1 cellular context compared by ENCODE assay signal in the genomic region with DNA sequence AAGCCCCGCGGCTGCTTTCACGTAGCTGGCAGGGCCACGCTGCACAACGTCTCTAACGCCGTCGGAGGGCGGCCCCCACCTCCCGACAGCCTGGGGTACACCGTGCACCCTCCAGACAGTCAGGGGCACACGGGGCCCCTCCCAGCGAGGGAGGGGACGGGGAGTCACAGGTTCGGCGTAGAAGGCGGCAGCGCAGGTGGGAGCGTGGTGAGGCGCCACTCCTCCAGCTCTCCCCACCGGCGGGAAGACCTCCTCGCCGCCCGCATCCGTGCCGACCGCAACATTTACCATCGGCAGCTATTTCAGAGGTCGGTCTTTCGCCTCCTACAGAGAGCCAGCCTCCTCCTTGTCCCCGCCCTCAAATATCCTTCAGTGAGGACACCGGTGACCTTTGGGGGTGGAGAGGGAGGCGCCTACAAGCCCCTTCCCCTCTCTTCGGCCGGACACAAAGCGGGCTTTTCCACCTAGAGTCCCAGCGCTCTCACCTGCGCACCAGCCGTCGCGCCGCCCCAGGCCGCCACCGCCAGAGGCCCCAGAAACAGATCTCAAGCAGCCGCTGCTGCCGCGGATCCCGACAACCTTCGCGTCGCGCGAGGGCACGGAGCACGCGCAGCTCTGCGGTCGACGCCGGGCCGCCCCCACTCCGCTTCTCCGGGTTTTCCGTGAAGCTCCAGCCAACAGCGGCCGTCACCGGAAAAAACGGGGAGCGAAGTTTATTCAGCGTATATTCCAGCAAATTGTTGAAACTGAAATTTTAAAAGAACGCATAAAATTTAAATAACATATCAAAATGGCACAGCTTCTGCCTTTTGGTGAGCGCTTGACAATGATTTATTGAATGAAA.
TF ChIP-seq lines count a peak whose summit lies in the region.

A gene (minus strand): TSS at position 600 of the 844 bp plus-strand sequence. CDS start 20,708 bp downstream, outside the sequence.

TF ChIP-seq in HepG2, 621 proteins besides CTCF, POLR2A, EP300 and RAD21 (continued from another document and continues in another):
- TF ChIP-seq, protein P1, sequence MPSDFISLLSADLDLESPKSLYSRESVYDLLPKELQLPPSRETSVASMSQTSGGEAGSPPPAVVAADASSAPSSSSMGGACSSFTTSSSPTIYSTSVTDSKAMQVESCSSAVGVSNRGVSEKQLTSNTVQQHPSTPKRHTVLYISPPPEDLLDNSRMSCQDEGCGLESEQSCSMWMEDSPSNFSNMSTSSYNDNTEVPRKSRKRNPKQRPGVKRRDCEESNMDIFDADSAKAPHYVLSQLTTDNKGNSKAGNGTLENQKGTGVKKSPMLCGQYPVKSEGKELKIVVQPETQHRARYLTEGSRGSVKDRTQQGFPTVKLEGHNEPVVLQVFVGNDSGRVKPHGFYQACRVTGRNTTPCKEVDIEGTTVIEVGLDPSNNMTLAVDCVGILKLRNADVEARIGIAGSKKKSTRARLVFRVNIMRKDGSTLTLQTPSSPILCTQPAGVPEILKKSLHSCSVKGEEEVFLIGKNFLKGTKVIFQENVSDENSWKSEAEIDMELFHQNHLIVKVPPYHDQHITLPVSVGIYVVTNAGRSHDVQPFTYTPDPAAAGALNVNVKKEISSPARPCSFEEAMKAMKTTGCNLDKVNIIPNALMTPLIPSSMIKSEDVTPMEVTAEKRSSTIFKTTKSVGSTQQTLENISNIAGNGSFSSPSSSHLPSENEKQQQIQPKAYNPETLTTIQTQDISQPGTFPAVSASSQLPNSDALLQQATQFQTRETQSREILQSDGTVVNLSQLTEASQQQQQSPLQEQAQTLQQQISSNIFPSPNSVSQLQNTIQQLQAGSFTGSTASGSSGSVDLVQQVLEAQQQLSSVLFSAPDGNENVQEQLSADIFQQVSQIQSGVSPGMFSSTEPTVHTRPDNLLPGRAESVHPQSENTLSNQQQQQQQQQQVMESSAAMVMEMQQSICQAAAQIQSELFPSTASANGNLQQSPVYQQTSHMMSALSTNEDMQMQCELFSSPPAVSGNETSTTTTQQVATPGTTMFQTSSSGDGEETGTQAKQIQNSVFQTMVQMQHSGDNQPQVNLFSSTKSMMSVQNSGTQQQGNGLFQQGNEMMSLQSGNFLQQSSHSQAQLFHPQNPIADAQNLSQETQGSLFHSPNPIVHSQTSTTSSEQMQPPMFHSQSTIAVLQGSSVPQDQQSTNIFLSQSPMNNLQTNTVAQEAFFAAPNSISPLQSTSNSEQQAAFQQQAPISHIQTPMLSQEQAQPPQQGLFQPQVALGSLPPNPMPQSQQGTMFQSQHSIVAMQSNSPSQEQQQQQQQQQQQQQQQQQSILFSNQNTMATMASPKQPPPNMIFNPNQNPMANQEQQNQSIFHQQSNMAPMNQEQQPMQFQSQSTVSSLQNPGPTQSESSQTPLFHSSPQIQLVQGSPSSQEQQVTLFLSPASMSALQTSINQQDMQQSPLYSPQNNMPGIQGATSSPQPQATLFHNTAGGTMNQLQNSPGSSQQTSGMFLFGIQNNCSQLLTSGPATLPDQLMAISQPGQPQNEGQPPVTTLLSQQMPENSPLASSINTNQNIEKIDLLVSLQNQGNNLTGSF (CRISPR knock-in tag; IDR thresholded peaks at IDR 0.05): peak; percentile 70
- peak; percentile 18; the same call in 1 of the 2 replicates for TF ChIP-seq BCL6 (CRISPR knock-in tag; IDR thresholded peaks at IDR 0.05)
- TF ChIP-seq, protein P2, sequence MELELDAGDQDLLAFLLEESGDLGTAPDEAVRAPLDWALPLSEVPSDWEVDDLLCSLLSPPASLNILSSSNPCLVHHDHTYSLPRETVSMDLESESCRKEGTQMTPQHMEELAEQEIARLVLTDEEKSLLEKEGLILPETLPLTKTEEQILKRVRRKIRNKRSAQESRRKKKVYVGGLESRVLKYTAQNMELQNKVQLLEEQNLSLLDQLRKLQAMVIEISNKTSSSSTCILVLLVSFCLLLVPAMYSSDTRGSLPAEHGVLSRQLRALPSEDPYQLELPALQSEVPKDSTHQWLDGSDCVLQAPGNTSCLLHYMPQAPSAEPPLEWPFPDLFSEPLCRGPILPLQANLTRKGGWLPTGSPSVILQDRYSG (CRISPR knock-in tag; IDR thresholded peaks at IDR 0.05): 0 out of 2 replicates have a peak, but pooled peaks have one; percentile 80
- TF ChIP-seq, protein P3, sequence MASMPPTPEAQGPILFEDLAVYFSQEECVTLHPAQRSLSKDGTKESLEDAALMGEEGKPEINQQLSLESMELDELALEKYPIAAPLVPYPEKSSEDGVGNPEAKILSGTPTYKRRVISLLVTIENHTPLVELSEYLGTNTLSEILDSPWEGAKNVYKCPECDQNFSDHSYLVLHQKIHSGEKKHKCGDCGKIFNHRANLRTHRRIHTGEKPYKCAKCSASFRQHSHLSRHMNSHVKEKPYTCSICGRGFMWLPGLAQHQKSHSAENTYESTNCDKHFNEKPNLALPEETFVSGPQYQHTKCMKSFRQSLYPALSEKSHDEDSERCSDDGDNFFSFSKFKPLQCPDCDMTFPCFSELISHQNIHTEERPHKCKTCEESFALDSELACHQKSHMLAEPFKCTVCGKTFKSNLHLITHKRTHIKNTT (CRISPR knock-in tag; IDR thresholded peaks at IDR 0.05): peak; percentile 78; the same call in 1 of the 2 replicates
- no peak; the same call in 1 of the 2 replicates for TF ChIP-seq ZSCAN29 (CRISPR knock-in tag; conservative IDR thresholded peaks at IDR 0.05)
- TF ChIP-seq, protein P4, sequence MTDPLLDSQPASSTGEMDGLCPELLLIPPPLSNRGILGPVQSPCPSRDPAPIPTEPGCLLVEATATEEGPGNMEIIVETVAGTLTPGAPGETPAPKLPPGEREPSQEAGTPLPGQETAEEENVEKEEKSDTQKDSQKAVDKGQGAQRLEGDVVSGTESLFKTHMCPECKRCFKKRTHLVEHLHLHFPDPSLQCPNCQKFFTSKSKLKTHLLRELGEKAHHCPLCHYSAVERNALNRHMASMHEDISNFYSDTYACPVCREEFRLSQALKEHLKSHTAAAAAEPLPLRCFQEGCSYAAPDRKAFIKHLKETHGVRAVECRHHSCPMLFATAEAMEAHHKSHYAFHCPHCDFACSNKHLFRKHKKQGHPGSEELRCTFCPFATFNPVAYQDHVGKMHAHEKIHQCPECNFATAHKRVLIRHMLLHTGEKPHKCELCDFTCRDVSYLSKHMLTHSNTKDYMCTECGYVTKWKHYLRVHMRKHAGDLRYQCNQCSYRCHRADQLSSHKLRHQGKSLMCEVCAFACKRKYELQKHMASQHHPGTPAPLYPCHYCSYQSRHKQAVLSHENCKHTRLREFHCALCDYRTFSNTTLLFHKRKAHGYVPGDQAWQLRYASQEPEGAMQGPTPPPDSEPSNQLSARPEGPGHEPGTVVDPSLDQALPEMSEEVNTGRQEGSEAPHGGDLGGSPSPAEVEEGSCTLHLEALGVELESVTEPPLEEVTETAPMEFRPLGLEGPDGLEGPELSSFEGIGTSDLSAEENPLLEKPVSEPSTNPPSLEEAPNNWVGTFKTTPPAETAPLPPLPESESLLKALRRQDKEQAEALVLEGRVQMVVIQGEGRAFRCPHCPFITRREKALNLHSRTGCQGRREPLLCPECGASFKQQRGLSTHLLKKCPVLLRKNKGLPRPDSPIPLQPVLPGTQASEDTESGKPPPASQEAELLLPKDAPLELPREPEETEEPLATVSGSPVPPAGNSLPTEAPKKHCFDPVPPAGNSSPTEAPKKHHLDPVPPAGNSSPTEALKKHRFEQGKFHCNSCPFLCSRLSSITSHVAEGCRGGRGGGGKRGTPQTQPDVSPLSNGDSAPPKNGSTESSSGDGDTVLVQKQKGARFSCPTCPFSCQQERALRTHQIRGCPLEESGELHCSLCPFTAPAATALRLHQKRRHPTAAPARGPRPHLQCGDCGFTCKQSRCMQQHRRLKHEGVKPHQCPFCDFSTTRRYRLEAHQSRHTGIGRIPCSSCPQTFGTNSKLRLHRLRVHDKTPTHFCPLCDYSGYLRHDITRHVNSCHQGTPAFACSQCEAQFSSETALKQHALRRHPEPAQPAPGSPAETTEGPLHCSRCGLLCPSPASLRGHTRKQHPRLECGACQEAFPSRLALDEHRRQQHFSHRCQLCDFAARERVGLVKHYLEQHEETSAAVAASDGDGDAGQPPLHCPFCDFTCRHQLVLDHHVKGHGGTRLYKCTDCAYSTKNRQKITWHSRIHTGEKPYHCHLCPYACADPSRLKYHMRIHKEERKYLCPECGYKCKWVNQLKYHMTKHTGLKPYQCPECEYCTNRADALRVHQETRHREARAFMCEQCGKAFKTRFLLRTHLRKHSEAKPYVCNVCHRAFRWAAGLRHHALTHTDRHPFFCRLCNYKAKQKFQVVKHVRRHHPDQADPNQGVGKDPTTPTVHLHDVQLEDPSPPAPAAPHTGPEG (CRISPR knock-in tag; IDR thresholded peaks at IDR 0.05): peak; percentile 89; the same call in 1 of the 2 replicates
- TF ChIP-seq ELF3 (CRISPR knock-in tag; IDR thresholded peaks at IDR 0.05): peak; percentile 63; the same call in 1 of the 2 replicates
- peak; percentile 96 for TF ChIP-seq KDM5B (CRISPR knock-in tag; IDR thresholded peaks at IDR 0.05; ENCODE audit: borderline replicate concordance)
- TF ChIP-seq, protein P5, sequence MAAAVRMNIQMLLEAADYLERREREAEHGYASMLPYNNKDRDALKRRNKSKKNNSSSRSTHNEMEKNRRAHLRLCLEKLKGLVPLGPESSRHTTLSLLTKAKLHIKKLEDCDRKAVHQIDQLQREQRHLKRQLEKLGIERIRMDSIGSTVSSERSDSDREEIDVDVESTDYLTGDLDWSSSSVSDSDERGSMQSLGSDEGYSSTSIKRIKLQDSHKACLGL (CRISPR knock-in tag; IDR thresholded peaks at IDR 0.05): peak; percentile 93
- TF ChIP-seq, protein P6, sequence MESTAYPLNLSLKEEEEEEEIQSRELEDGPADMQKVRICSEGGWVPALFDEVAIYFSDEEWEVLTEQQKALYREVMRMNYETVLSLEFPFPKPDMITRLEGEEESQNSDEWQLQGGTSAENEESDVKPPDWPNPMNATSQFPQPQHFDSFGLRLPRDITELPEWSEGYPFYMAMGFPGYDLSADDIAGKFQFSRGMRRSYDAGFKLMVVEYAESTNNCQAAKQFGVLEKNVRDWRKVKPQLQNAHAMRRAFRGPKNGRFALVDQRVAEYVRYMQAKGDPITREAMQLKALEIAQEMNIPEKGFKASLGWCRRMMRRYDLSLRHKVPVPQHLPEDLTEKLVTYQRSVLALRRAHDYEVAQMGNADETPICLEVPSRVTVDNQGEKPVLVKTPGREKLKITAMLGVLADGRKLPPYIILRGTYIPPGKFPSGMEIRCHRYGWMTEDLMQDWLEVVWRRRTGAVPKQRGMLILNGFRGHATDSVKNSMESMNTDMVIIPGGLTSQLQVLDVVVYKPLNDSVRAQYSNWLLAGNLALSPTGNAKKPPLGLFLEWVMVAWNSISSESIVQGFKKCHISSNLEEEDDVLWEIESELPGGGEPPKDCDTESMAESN (CRISPR knock-in tag; conservative IDR thresholded peaks at IDR 0.05): peak; percentile 91
- TF ChIP-seq ZNF441 (CRISPR knock-in tag; IDR thresholded peaks at IDR 0.05; ENCODE audit: borderline replicate concordance): peak; percentile 84
- TF ChIP-seq, protein P7, sequence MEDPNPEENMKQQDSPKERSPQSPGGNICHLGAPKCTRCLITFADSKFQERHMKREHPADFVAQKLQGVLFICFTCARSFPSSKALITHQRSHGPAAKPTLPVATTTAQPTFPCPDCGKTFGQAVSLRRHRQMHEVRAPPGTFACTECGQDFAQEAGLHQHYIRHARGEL (CRISPR knock-in tag; IDR thresholded peaks at IDR 0.05): no peak
- peak; percentile 3 for TF ChIP-seq STAG1 (CRISPR knock-in tag; IDR thresholded peaks at IDR 0.05)
- TF ChIP-seq, protein P8, sequence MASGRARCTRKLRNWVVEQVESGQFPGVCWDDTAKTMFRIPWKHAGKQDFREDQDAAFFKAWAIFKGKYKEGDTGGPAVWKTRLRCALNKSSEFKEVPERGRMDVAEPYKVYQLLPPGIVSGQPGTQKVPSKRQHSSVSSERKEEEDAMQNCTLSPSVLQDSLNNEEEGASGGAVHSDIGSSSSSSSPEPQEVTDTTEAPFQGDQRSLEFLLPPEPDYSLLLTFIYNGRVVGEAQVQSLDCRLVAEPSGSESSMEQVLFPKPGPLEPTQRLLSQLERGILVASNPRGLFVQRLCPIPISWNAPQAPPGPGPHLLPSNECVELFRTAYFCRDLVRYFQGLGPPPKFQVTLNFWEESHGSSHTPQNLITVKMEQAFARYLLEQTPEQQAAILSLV (CRISPR knock-in tag; IDR thresholded peaks at IDR 0.05; ENCODE audit: borderline replicate concordance): peak; percentile 60
- TF ChIP-seq FOXA3 (CRISPR knock-in tag; IDR thresholded peaks at IDR 0.05): peak; percentile 24
- TF ChIP-seq ETV6 (CRISPR knock-in tag; conservative IDR thresholded peaks at IDR 0.05): peak; percentile 85; the same call in 1 of the 2 replicates
- TF ChIP-seq TBL1XR1 (IDR thresholded peaks at IDR 0.05; ENCODE audit: borderline replicate concordance, low read length, partially characterized antibody): peak; percentile 52
- no peak; the same call in 1 of the 2 replicates for TF ChIP-seq HMG20A (CRISPR knock-in tag; IDR thresholded peaks at IDR 0.05; ENCODE audit: borderline replicate concordance)
- TF ChIP-seq, protein P9, sequence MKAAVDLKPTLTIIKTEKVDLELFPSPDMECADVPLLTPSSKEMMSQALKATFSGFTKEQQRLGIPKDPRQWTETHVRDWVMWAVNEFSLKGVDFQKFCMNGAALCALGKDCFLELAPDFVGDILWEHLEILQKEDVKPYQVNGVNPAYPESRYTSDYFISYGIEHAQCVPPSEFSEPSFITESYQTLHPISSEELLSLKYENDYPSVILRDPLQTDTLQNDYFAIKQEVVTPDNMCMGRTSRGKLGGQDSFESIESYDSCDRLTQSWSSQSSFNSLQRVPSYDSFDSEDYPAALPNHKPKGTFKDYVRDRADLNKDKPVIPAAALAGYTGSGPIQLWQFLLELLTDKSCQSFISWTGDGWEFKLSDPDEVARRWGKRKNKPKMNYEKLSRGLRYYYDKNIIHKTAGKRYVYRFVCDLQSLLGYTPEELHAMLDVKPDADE (CRISPR knock-in tag; IDR thresholded peaks at IDR 0.05): peak; percentile 97; the same call in 1 of the 2 replicates
- TF ChIP-seq, protein P10, sequence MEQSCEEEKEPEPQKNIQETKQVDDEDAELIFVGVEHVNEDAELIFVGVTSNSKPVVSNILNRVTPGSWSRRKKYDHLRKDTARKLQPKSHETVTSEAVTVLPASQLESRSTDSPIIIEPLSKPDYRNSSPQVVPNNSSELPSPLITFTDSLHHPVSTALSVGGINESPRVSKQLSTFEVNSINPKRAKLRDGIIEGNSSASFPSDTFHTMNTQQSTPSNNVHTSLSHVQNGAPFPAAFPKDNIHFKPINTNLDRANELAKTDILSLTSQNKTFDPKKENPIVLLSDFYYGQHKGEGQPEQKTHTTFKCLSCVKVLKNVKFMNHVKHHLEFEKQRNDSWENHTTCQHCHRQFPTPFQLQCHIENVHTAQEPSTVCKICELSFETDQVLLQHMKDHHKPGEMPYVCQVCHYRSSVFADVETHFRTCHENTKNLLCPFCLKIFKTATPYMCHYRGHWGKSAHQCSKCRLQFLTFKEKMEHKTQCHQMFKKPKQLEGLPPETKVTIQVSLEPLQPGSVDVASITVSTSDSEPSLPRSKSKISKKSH (CRISPR knock-in tag; IDR thresholded peaks at IDR 0.05; ENCODE audit: borderline replicate concordance): peak; percentile 91
- no peak; the same call in 1 of the 2 replicates for TF ChIP-seq MLLT10 (CRISPR knock-in tag; IDR thresholded peaks at IDR 0.05)
- peak; percentile 70; the same call in 1 of the 2 replicates for TF ChIP-seq ZNF891 (CRISPR knock-in tag; IDR thresholded peaks at IDR 0.05)
- TF ChIP-seq ZNF790 (CRISPR knock-in tag; IDR thresholded peaks at IDR 0.05; ENCODE audit: borderline replicate concordance): peak; percentile 94; the same call in 1 of the 2 replicates
- no peak; the same call in 1 of the 2 replicates for TF ChIP-seq RFX5 (IDR thresholded peaks at IDR 0.05; ENCODE audit: low read depth, low read length)
- peak; percentile 80 for TF ChIP-seq ZNF232 (CRISPR knock-in tag; IDR thresholded peaks at IDR 0.05; ENCODE audit: borderline replicate concordance)
- no peak for TF ChIP-seq RFX1 (IDR thresholded peaks at IDR 0.05)
- TF ChIP-seq, protein P11, sequence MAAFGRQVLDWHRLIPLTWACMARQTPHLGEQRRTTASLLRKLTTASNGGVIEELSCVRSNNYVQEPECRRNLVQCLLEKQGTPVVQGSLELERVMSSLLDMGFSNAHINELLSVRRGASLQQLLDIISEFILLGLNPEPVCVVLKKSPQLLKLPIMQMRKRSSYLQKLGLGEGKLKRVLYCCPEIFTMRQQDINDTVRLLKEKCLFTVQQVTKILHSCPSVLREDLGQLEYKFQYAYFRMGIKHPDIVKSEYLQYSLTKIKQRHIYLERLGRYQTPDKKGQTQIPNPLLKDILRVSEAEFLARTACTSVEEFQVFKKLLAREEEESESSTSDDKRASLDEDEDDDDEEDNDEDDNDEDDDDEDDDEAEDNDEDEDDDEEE (CRISPR knock-in tag; IDR thresholded peaks at IDR 0.05): peak; percentile 95
